ENCODE assay signal across 26 cellular contexts in genomic region chr5:56984445-56984844, GRCh38. TPM values are rescaled to one million over a fixed set of nuclear protein-coding genes. Genes with fewer than 3 reads are reported as not detected.
DNase-seq lines count a peak whose midpoint lies in the region; ATAC-seq and TF ChIP-seq lines count a peak whose summit lies in the region.
"Had no signal": no experiment of that assay in that cellular context is flagged by ENCODE, and none has a peak within 500 bp of the region (broad histone marks: within the 10 kb centered on the region; RNA-seq: fewer than 3 reads in every experiment).

No MANE protein-coding gene starts in this region.

- peak overlapping the region; percentile 25; the same call in 1 of the 2 replicates for H3K4me2 ChIP-seq in BLaER1
- H3K4me2 ChIP-seq: SK-N-SH had no signal

- no peak overlapping the region for H3K9ac ChIP-seq in BLaER1
- H3K9ac ChIP-seq: SK-N-SH had no signal

- DNase-seq in Daoy (ENCODE audit: low read depth) = peak; percentile 11
- DNase-seq in T-helper 17 cell = no peak
- DNase-seq in fibroblast of villous mesenchyme (ENCODE audit: low read depth) = peak; percentile 33
- no peak for DNase-seq in GDM1 (lab: John Stamatoyannopoulos, UW)
- no peak for DNase-seq in NCI-H524 (lab: John Stamatoyannopoulos, UW)
- no peak for DNase-seq in GM13976 (ENCODE audit: low spot score)
- DNase-seq: activated B cell treated with CpG ODN at 0.5 μM for 24 hours; amygdala; DMS153; GF-D8; NCI-H1105; NCI-H2029 treated with DMSO at 0.1 percent for 48 hours; NCI-H446 treated with DMSO at 0.1 percent for 48 hours; NK-92 treated with Interleukin-12 subunit alpha and Interleukin-12 subunit beta, amount 100 ng/mL, for 24 hours; RPMI8226; SK-N-SH; stimulated activated naive CD4-positive, alpha-beta T cell treated with Interleukin-2 at 50 U/mL for 16 hours; tibial artery had no signal

- H3K27me3 Mint-ChIP-seq in T-helper 17 cell = peaks cover 8% of the 10 kb centered on the region
- H3K27me3 Mint-ChIP-seq: activated B cell treated with CpG ODN at 0.5 μM for 24 hours; activated T-helper 17 cell treated with anti-CD3 and anti-CD28 coated beads, Interleukin-2, amount 50 U/mL, for 72 hours; CD4-positive, alpha-beta memory T cell had no signal

- peaks cover 55% of the 10 kb centered on the region for H3K4me1 ChIP-seq in BLaER1
- H3K4me1 ChIP-seq: esophagus muscularis mucosa, tibial artery had no signal

- no peak overlapping the region for H3K27ac ChIP-seq in BLaER1
- H3K27ac ChIP-seq: coronary artery, esophagus muscularis mucosa, neutrophil, skin epidermis, tibial artery had no signal

- in situ Hi-C loops in GM13976 (cut with MboI; ENCODE audit: low sequenced_read_pairs, unreplicated experiment) = no loop called here

- H3K4me1 Mint-ChIP-seq in T-helper 17 cell = peaks cover 3% of the 10 kb centered on the region

- H3K36me3 ChIP-seq in BLaER1 = no peaks in the 10 kb centered on the region
- H3K36me3 ChIP-seq: esophagus muscularis mucosa, neutrophil, tibial artery had no signal

- no peak overlapping the region for H3K4me3 Mint-ChIP-seq in T-helper 17 cell
- H3K4me3 Mint-ChIP-seq: activated B cell treated with CpG ODN at 0.5 μM for 24 hours; activated T-helper 17 cell treated with anti-CD3 and anti-CD28 coated beads, Interleukin-2, amount 50 U/mL, for 72 hours; CD4-positive, alpha-beta memory T cell had no signal

- ATAC-seq in T-helper 17 cell (no peak), HG03135 (IDR thresholded peaks at IDR 0.05; ENCODE audit: unreplicated experiment) (no peak)

- TF ChIP-seq CTCF in fibroblast of villous mesenchyme (IDR thresholded peaks at IDR 0.05; ENCODE audit: insufficient read depth, low read depth, low read length) (no peak), GM13976 (IDR thresholded peaks at IDR 0.05; ENCODE audit: borderline replicate concordance, control extremely low read depth, extremely low read depth, insufficient read depth, missing control alignments) (no peak)

- H3K9me3 ChIP-seq in BLaER1 (no peaks in the 10 kb centered on the region), T-helper 17 cell (ENCODE audit: control insufficient read depth, low read length, poor library complexity, severe bottlenecking) (no peaks in the 10 kb centered on the region)
- H3K9me3 ChIP-seq: esophagus muscularis mucosa, neutrophil, SK-N-SH, tibial artery had no signal

- no peaks in the 10 kb centered on the region for H4K20me1 ChIP-seq in BLaER1

- peak overlapping the region; percentile 27 for H3K27ac Mint-ChIP-seq in T-helper 17 cell
- H3K27ac Mint-ChIP-seq: activated B cell treated with CpG ODN at 0.5 μM for 24 hours; activated T-helper 17 cell treated with anti-CD3 and anti-CD28 coated beads, Interleukin-2, amount 50 U/mL, for 72 hours; CD4-positive, alpha-beta memory T cell had no signal

- H3K36me3 Mint-ChIP-seq in T-helper 17 cell (ENCODE audit: low read depth) = no peaks in the 10 kb centered on the region
- H3K36me3 Mint-ChIP-seq: CD4-positive, alpha-beta memory T cell had no signal

- no peaks in the 10 kb centered on the region for H3K27me3 ChIP-seq in BLaER1
- H3K27me3 ChIP-seq: esophagus muscularis mucosa, neutrophil had no signal

- H3K4me3 ChIP-seq in BLaER1 = no peak overlapping the region
- no peak overlapping the region for H3K4me3 ChIP-seq in fibroblast of villous mesenchyme (ENCODE audit: low read depth, low read length)
- H3K4me3 ChIP-seq: coronary artery, esophagus muscularis mucosa, skin epidermis, tibial artery had no signal

RNA-seq across cellular contexts. Expression of gene MIER3, which starts 32.5 kb away (rescaled TPM):
- total RNA-seq in Daoy (2014; rRNA removed; shearing (Covaris generic)) = 21.0 and 31.7 TPM in 2 replicates
- total RNA-seq in T-helper 17 cell (10 to 100 TPM; 24.6 to 30.4 TPM), fibroblast of villous mesenchyme (18.4 and 28.9 TPM in 2 replicates)

Comparison
In these comparisons a context has a peak if more than half of its experiments do, and no peak if none do; other contexts are left out.
1. DNase-seq: peak in Daoy (single experiment) and fibroblast of villous mesenchyme (single experiment); none in T-helper 17 cell (0 of 3), GDM1 (single experiment), NCI-H524 (0 of 2) and GM13976 (single experiment).